In genomic region chrX:143664302-143664701, GRCh38 we compare ENCODE assay signal across 8 cellular contexts. TPM values are rescaled to one million over a fixed set of nuclear protein-coding genes. Genes with fewer than 3 reads are reported as not detected.
DNase-seq lines count a peak whose midpoint lies in the region; ATAC-seq and TF ChIP-seq lines count a peak whose summit lies in the region.

No MANE protein-coding gene starts in this region.

- no peaks in the 10 kb centered on the region for H3K9me3 Mint-ChIP-seq in glutamatergic neuron (ENCODE audit: unreplicated experiment)
- no peaks in the 10 kb centered on the region for H3K9me3 Mint-ChIP-seq in activated CD8-positive, alpha-beta memory T cell treated with anti-CD3 and anti-CD28 coated beads, Interleukin-2, amount 10 ng/mL, durations not matched to agents 7 days and 5 days (ENCODE audit: low read depth)

- H3K27me3 ChIP-seq in A673 (replicated peaks; ENCODE audit: insufficient read depth, low read depth, low read length, poor library complexity) (peaks cover 3% of the 10 kb centered on the region), Peyer's patch (no peaks in the 10 kb centered on the region)

- H3K4me3 Mint-ChIP-seq in glutamatergic neuron (ENCODE audit: unreplicated experiment) = no peak overlapping the region
- no peak overlapping the region for H3K4me3 Mint-ChIP-seq in activated CD8-positive, alpha-beta memory T cell treated with anti-CD3 and anti-CD28 coated beads, Interleukin-2, amount 10 ng/mL, durations not matched to agents 7 days and 5 days

- H3K36me3 Mint-ChIP-seq in glutamatergic neuron (ENCODE audit: unreplicated experiment) = no peaks in the 10 kb centered on the region
- no peaks in the 10 kb centered on the region for H3K36me3 Mint-ChIP-seq in activated CD8-positive, alpha-beta memory T cell treated with anti-CD3 and anti-CD28 coated beads, Interleukin-2, amount 10 ng/mL, durations not matched to agents 7 days and 5 days

- H3K4me1 Mint-ChIP-seq in glutamatergic neuron (ENCODE audit: low read depth, unreplicated experiment) = no peaks in the 10 kb centered on the region
- H3K4me1 Mint-ChIP-seq in activated CD8-positive, alpha-beta memory T cell treated with anti-CD3 and anti-CD28 coated beads, Interleukin-2, amount 10 ng/mL, durations not matched to agents 7 days and 5 days = no peaks in the 10 kb centered on the region

- H3K9me3 ChIP-seq in A673 (ENCODE audit: low read depth, low read length, poor library complexity, severe bottlenecking) (no peaks in the 10 kb centered on the region), Peyer's patch (no peaks in the 10 kb centered on the region)

- no peaks in the 10 kb centered on the region for H3K27me3 Mint-ChIP-seq in glutamatergic neuron (ENCODE audit: unreplicated experiment)
- no peaks in the 10 kb centered on the region for H3K27me3 Mint-ChIP-seq in activated CD8-positive, alpha-beta memory T cell treated with anti-CD3 and anti-CD28 coated beads, Interleukin-2, amount 10 ng/mL, durations not matched to agents 7 days and 5 days

- CTCF ChIA-PET in A673 (lab: Charles Lee) = no interaction called here
- CTCF ChIA-PET in activated CD8-positive, alpha-beta memory T cell treated with anti-CD3 and anti-CD28 coated beads, Interleukin-2, amount 10 ng/mL, durations not matched to agents 7 days and 5 days (lab: Charles Lee) = no interaction called here

- intact Hi-C loops in A673 (cut with micrococcal nuclease; ENCODE audit: unreplicated experiment) = no loop called here

- TF ChIP-seq POLR2A in Peyer's patch (IDR thresholded peaks at IDR 0.05) = no peak

- TF ChIP-seq CTCF in A673 (conservative IDR thresholded peaks at IDR 0.05; ENCODE audit: low read depth, low read length) (peak; percentile 67), Peyer's patch (IDR thresholded peaks at IDR 0.05) (peak in 4 of 6 experiments; percentile 20 to 40 (median 31)), glutamatergic neuron (IDR thresholded peaks at IDR 0.05; ENCODE audit: partially characterized antibody, unreplicated experiment) (peak; percentile 74)

- POLR2A ChIA-PET in A673 (lab: Charles Lee; ENCODE audit: low non-redundant PET) = no interaction called here

- peak; percentile 72 for ATAC-seq in GM18511 (IDR thresholded peaks at IDR 0.05; ENCODE audit: unreplicated experiment)
- no peak for ATAC-seq in activated CD8-positive, alpha-beta memory T cell treated with anti-CD3 and anti-CD28 coated beads, Interleukin-2, amount 10 ng/mL, durations not matched to agents 7 days and 5 days

- H3K4me3 ChIP-seq in A673 (ENCODE audit: low read depth, low read length, poor library complexity, severe bottlenecking) (no peak overlapping the region), Peyer's patch (no peak overlapping the region)

- H3K27ac Mint-ChIP-seq in glutamatergic neuron (ENCODE audit: unreplicated experiment) = no peak overlapping the region
- H3K27ac Mint-ChIP-seq in activated CD8-positive, alpha-beta memory T cell treated with anti-CD3 and anti-CD28 coated beads, Interleukin-2, amount 10 ng/mL, durations not matched to agents 7 days and 5 days = no peak overlapping the region

- BruUV-seq in A673 (replicated peaks; lab: Mats Ljungman, UMichigan) = no TSS peak

- no peaks in the 10 kb centered on the region for H3K4me1 ChIP-seq in A673 (ENCODE audit: insufficient read depth, low read length, poor library complexity, severe bottlenecking)
- no peaks in the 10 kb centered on the region for H3K4me1 ChIP-seq in Peyer's patch

- peak; percentile 14 for DNase-seq in A673 (ENCODE audit: low spot score)
- no peak for DNase-seq in Peyer's patch
- no peak for DNase-seq in glutamatergic neuron
- DNase-seq in DMS79 treated with DMSO at 0.1 percent for 48 hours (lab: John Stamatoyannopoulos, UW) = no peak
- no peak for DNase-seq in activated CD8-positive, alpha-beta memory T cell treated with anti-CD3 and anti-CD28 coated beads, Interleukin-2, amount 10 ng/mL, durations not matched to agents 7 days and 5 days
- DNase-seq in mucosa of gallbladder (ENCODE audit: low spot score) = no peak
- no peak for DNase-seq in KG1 (lab: John Stamatoyannopoulos, UW)

- H3K36me3 ChIP-seq in A673 (ENCODE audit: insufficient read depth, low read length, poor library complexity, severe bottlenecking) = no peaks in the 10 kb centered on the region
- no peaks in the 10 kb centered on the region for H3K36me3 ChIP-seq in Peyer's patch

- H3K27ac ChIP-seq in A673 (ENCODE audit: low read depth, low read length, poor library complexity, severe bottlenecking) (no peak overlapping the region), Peyer's patch (no peak overlapping the region)

RNA-seq across cellular contexts. Expression of gene SLITRK4, which starts 28.4 kb away (rescaled TPM):
- not detected in 2 replicates for total RNA-seq in A673 (2021)
- total RNA-seq in Peyer's patch = 1 to 10 TPM in 1 of 4 donors, under 1 TPM in 1, not detected in 2; 0.28 to 1.2 TPM
- 0.64 TPM for total RNA-seq in glutamatergic neuron (ENCODE audit: unreplicated experiment)
- not detected for total RNA-seq in activated CD8-positive, alpha-beta memory T cell treated with anti-CD3 and anti-CD28 coated beads, Interleukin-2, amount 10 ng/mL, durations not matched to agents 7 days and 5 days
- total RNA-seq in mucosa of gallbladder = 1.2 TPM

RNA-seq across cellular contexts. Expression of gene SPANXN2, which starts 56.2 kb away (rescaled TPM):
- not detected in 2 replicates for total RNA-seq in A673 (2021)
- not detected for total RNA-seq in Peyer's patch
- not detected for total RNA-seq in glutamatergic neuron (ENCODE audit: unreplicated experiment)
- not detected for total RNA-seq in activated CD8-positive, alpha-beta memory T cell treated with anti-CD3 and anti-CD28 coated beads, Interleukin-2, amount 10 ng/mL, durations not matched to agents 7 days and 5 days
- total RNA-seq in mucosa of gallbladder = not detected
